ENCODE assay signal across 1 cellular context in the genomic region with DNA sequence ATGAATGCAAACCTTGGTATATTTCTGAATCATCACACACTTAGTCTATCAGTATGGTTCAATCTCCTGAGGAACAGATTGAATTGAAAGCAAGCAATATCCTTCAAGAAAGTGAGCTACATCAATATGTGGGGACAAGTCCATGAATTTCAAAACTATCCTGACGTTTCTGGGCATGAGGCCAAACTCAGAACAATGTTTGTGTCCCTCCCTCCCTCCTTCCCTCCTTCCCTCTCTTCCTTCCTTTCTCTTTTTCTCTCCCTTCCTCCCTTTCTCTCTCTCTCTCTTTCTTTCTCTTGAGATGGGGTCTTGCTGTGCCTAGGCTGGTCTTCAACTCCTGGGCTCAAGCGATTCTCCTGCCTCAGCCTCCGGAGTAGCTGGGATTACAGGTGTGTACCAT.
TF ChIP-seq lines count a peak whose summit lies in the region.

No MANE protein-coding gene starts in this region.

TF ChIP-seq in GM23338, 12 proteins besides CTCF, POLR2A, EP300 and RAD21 (continued from another document):
- TF ChIP-seq ZNF462 (CRISPR knock-in tag; IDR thresholded peaks at IDR 0.05) (no peak), STAT1 (IDR thresholded peaks at IDR 0.05; ENCODE audit: unreplicated experiment) (no peak), ZNF331 (CRISPR knock-in tag; IDR thresholded peaks at IDR 0.05; ENCODE audit: low read depth) (no peak), EZH2phosphoT487 (IDR thresholded peaks at IDR 0.05; ENCODE audit: unreplicated experiment) (no peak)
